ENCODE assay signal across 17 cellular contexts in the genomic region with DNA sequence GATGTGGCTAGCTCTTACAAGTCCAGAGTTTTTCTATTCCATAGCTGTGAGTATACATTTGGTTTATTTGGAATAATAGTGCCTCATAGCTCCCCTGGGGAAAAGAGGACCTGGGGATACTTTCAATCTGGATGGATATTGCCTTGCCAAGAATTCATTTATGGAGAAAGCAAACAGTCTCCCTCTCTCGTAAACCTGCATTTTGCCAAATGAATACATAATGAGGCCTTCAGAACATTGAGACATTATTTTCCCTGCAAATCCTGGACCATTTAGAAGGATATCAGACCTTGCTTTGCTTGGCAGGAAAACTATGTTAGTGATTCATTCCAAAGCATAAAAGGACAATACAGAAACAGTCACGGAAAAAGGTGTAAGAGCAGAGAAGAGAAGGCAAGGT.
A peak's percentile ranks its signal among the peaks of the same experiment; 100 is the strongest.
DNase-seq lines count a peak whose midpoint lies in the region; ATAC-seq and TF ChIP-seq lines count a peak whose summit lies in the region.
"Had no signal": no experiment of that assay in that cellular context is flagged by ENCODE, and none has a peak within 500 bp of the region (broad histone marks: within the 10 kb centered on the region; RNA-seq: fewer than 3 reads in every experiment).

No MANE protein-coding gene starts in this region.

- no peak for TF ChIP-seq CTCF in osteoblast (IDR thresholded peaks at IDR 0.05; ENCODE audit: extremely low read depth, low read depth, low read length)

- ATAC-seq in HG02759 (IDR thresholded peaks at IDR 0.05; ENCODE audit: unreplicated experiment), result no peak
- ATAC-seq: HCT116, PC-3 had no signal

- H3K36me3 ChIP-seq in adipocyte (ENCODE audit: control insufficient read depth, insufficient read depth, low read length, severe bottlenecking) (no peaks in the 10 kb centered on the region), osteoblast (ENCODE audit: insufficient read depth, low read length) (no peaks in the 10 kb centered on the region), Karpas-422 (ENCODE audit: insufficient read depth, low read length) (no peaks in the 10 kb centered on the region)
- H3K36me3 ChIP-seq: SJCRH30 had no signal

- H3K4me1 Mint-ChIP-seq in activated naive CD8-positive, alpha-beta T cell treated with anti-CD3 and anti-CD28 coated beads for 36 hours, result no peaks in the 10 kb centered on the region
- H3K4me1 Mint-ChIP-seq: CD4-positive, CD25-positive, alpha-beta regulatory T cell; IgD-negative memory B cell had no signal

- no peak overlapping the region for H3K4me3 Mint-ChIP-seq in activated naive CD8-positive, alpha-beta T cell treated with anti-CD3 and anti-CD28 coated beads for 36 hours
- H3K4me3 Mint-ChIP-seq: CD4-positive, CD25-positive, alpha-beta regulatory T cell; IgD-negative memory B cell had no signal

- in situ Hi-C loops in G401 (cut with HindIII; ENCODE audit: low sequenced_read_pairs), result no loop called here

- H3K27ac ChIP-seq in osteoblast (ENCODE audit: low read depth, low read length), result no peak overlapping the region
- no peak overlapping the region for H3K27ac ChIP-seq in Karpas-422 (ENCODE audit: low read length)
- H3K27ac ChIP-seq: HL-60, SJCRH30 had no signal

- no peaks in the 10 kb centered on the region for H4K20me1 ChIP-seq in osteoblast (ENCODE audit: insufficient read depth, low read length)
- H4K20me1 ChIP-seq in Karpas-422 (ENCODE audit: insufficient read depth, low read depth, low read length), result no peaks in the 10 kb centered on the region

- no peak overlapping the region for H3K9ac ChIP-seq in adipocyte (ENCODE audit: low read length)
- H3K9ac ChIP-seq in Karpas-422 (ENCODE audit: low read length), result no peak overlapping the region

- H3K9me3 Mint-ChIP-seq in activated naive CD8-positive, alpha-beta T cell treated with anti-CD3 and anti-CD28 coated beads for 36 hours, result no peaks in the 10 kb centered on the region
- H3K9me3 Mint-ChIP-seq: IgD-negative memory B cell had no signal

- H3K9me3 ChIP-seq in adipocyte (ENCODE audit: control insufficient read depth, low read length), result no peaks in the 10 kb centered on the region
- H3K9me3 ChIP-seq in osteoblast (ENCODE audit: low read depth, low read length), result no peaks in the 10 kb centered on the region
- no peaks in the 10 kb centered on the region for H3K9me3 ChIP-seq in Karpas-422 (ENCODE audit: low read length)
- H3K9me3 ChIP-seq: SJCRH30 had no signal

- DNase-seq in G401 (ENCODE audit: low spot score) (peak; percentile 84), NCI-H1092 treated with DMSO at 0.1 percent for 48 hours (lab: John Stamatoyannopoulos, UW) (peak; percentile 87), adipocyte (ENCODE audit: low read depth) (peak; percentile 34), osteoblast (ENCODE audit: insufficient read length, low spot score, missing footprints) (no peak), Karpas-422 (no peak)
- DNase-seq in activated naive CD8-positive, alpha-beta T cell treated with anti-CD3 and anti-CD28 coated beads for 36 hours, result no peak
- DNase-seq: AML-193; CD4-positive, CD25-positive, alpha-beta regulatory T cell; NCI-H1436; NCI-H2081 treated with DMSO at 0.1 percent for 48 hours; NCI-H226; PC-3; SJCRH30 had no signal

- peak overlapping the region; percentile 0 for H3K4me2 ChIP-seq in osteoblast (ENCODE audit: insufficient read depth, low read length)
- H3K4me2 ChIP-seq in Karpas-422 (ENCODE audit: low read depth, low read length, poor library complexity, severe bottlenecking), result no peak overlapping the region

- H3K4me1 ChIP-seq in adipocyte (ENCODE audit: control insufficient read depth, insufficient read depth, low read length) (peaks cover 12% of the 10 kb centered on the region), osteoblast (ENCODE audit: insufficient read depth, low read length) (peaks cover 22% of the 10 kb centered on the region), Karpas-422 (ENCODE audit: low read length) (no peaks in the 10 kb centered on the region)

- H3K36me3 Mint-ChIP-seq in activated naive CD8-positive, alpha-beta T cell treated with anti-CD3 and anti-CD28 coated beads for 36 hours, result no peaks in the 10 kb centered on the region
- H3K36me3 Mint-ChIP-seq: CD4-positive, CD25-positive, alpha-beta regulatory T cell; IgD-negative memory B cell had no signal

- H3K27me3 ChIP-seq in adipocyte (replicated peaks; ENCODE audit: control insufficient read depth, insufficient read depth, low read length) (no peaks in the 10 kb centered on the region), osteoblast (ENCODE audit: insufficient read depth, low read length) (no peaks in the 10 kb centered on the region), Karpas-422 (ENCODE audit: low read length) (no peaks in the 10 kb centered on the region)
- H3K27me3 ChIP-seq: SJCRH30 had no signal

- H3K27ac Mint-ChIP-seq in activated naive CD8-positive, alpha-beta T cell treated with anti-CD3 and anti-CD28 coated beads for 36 hours, result no peak overlapping the region
- H3K27ac Mint-ChIP-seq: CD4-positive, CD25-positive, alpha-beta regulatory T cell had no signal

- H3K79me2 ChIP-seq in osteoblast (ENCODE audit: insufficient read depth, low read length), result no peaks in the 10 kb centered on the region
- H3K79me2 ChIP-seq in Karpas-422 (ENCODE audit: low read length), result no peaks in the 10 kb centered on the region

- peak overlapping the region; percentile 0 for H2AFZ ChIP-seq in osteoblast (ENCODE audit: low read length)
- H2AFZ ChIP-seq in Karpas-422 (ENCODE audit: low read length), result no peak overlapping the region

- peaks cover 9% of the 10 kb centered on the region for H3K27me3 Mint-ChIP-seq in activated naive CD8-positive, alpha-beta T cell treated with anti-CD3 and anti-CD28 coated beads for 36 hours
- H3K27me3 Mint-ChIP-seq: CD4-positive, CD25-positive, alpha-beta regulatory T cell had no signal

- H3K4me3 ChIP-seq in adipocyte (ENCODE audit: low read length) (no peak overlapping the region), osteoblast (ENCODE audit: insufficient read depth, low read length) (no peak overlapping the region), Karpas-422 (ENCODE audit: low read length) (no peak overlapping the region)
- H3K4me3 ChIP-seq: SJCRH30 had no signal

- no peaks in the 10 kb centered on the region for H3K9me2 ChIP-seq in Karpas-422 (replicated peaks; ENCODE audit: insufficient read depth, low read length)

Comparison
In these comparisons a context has a peak if more than half of its experiments do, and no peak if none do; other contexts are left out.
1. DNase-seq: peak in G401 (single experiment), NCI-H1092 treated with DMSO at 0.1 percent for 48 hours (single experiment) and adipocyte (single experiment); none in osteoblast (single experiment), Karpas-422 (single experiment) and activated naive CD8-positive, alpha-beta T cell treated with anti-CD3 and anti-CD28 coated beads for 36 hours (single experiment).